In genomic region chr12:22190-22529, GRCh38 we compare ENCODE assay signal across 1 cellular context.
TF ChIP-seq lines count a peak whose summit lies in the region.

No MANE protein-coding gene starts in this region.

TF ChIP-seq in K562, 482 proteins besides CTCF, POLR2A, EP300 and RAD21 (continued from another document):
- TF ChIP-seq ARID4B (CRISPR knock-in tag; IDR thresholded peaks at IDR 0.05) (no peak), ZNF263 (CRISPR knock-in tag; IDR thresholded peaks at IDR 0.05; ENCODE audit: borderline replicate concordance) (peak; percentile 37; the same call in 1 of the 2 replicates)
TF ChIP-seq in K562: peak in this region for 1.
